24 cellular contexts compared by ENCODE assay signal in the genomic region with DNA sequence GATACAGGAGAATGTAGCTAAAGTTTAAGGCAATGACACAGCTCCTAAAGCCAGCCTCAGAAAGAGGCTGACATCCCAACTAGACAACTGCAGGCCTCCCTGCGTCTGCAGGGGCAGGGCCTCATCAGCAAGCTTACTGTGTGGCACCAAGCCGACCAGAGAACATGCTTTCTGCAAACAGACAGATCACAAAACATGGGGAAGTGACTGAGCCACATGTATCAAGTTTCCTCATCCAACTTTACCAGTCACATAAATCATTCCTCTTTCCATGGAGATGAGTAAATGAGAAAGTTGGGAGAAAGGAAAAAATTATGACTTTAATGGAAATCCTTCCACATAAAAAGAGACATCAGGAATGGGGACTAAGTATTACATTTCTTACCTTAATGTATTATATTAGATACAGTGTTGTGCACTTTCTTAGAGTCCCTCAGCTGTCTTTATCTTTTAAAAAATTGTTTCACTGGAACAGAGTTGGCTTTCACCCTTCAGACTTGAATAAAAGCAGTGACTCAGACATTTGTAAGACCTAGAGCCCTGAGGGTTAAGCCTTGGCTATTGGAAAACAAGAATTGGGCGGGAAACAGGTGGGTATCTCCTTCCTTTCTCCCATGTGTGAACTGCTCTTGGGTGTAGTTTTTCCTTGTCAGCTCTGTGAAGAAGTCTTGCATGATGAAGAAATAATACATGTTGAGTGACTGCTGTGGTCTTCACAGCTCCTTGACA.
A peak's percentile ranks its signal among the peaks of the same experiment; 100 is the strongest.
DNase-seq lines count a peak whose midpoint lies in the region; ATAC-seq, FAIRE-seq and TF ChIP-seq lines count a peak whose summit lies in the region.
"Had no signal": no experiment of that assay in that cellular context is flagged by ENCODE, and none has a peak within 500 bp of the region (broad histone marks: within the 10 kb centered on the region; RNA-seq: fewer than 3 reads in every experiment).

No MANE protein-coding gene starts in this region.

- H3K9me3 ChIP-seq in pancreas = no peaks in the 10 kb centered on the region
- H3K9me3 ChIP-seq: BLaER1, esophagus muscularis mucosa, right lobe of liver, testis had no signal

- H3K36me3 ChIP-seq in pancreas = no peaks in the 10 kb centered on the region
- H3K36me3 ChIP-seq: BLaER1, esophagus muscularis mucosa, right lobe of liver had no signal

- no peak overlapping the region for H3K27ac ChIP-seq in pancreas
- H3K27ac ChIP-seq: BLaER1, esophagus muscularis mucosa, HL-60, right lobe of liver, testis had no signal

- H3K27me3 ChIP-seq in pancreas = no peaks in the 10 kb centered on the region
- H3K27me3 ChIP-seq: BLaER1, esophagus muscularis mucosa, right lobe of liver, testis had no signal

- WGBS in pancreas, 2 donors = 51 to 55% methylated on average over 3 of the region's 3 CpGs

- intact Hi-C loops in pancreas (cut with DNase I) (no loop called here), left cardiac atrium (cut with DNase I) (no loop called here)

- TF ChIP-seq CTCF in NB4 (IDR thresholded peaks at IDR 0.05; ENCODE audit: low read depth, low read length) (no peak), epithelial cell of esophagus (IDR thresholded peaks at IDR 0.05; ENCODE audit: insufficient read depth, low read depth, low read length, missing control alignments) (no peak), pancreas (IDR thresholded peaks at IDR 0.05) (no peak)

- no peaks in the 10 kb centered on the region for H3K4me1 ChIP-seq in pancreas
- H3K4me1 ChIP-seq: BLaER1, esophagus muscularis mucosa, right lobe of liver, testis had no signal

- ATAC-seq in pancreas (no peak), left cardiac atrium (no peak)
- ATAC-seq: activated T-cell treated with anti-CD3 and anti-CD28 coated beads, Interleukin-2, amount 50 U/mL, for 4 hours; Panc1; right lobe of liver had no signal

- FAIRE-seq in H54 (lab: Jason Lieb, UNC) (peak; percentile 45), pancreas (lab: Jason Lieb, UNC) (no peak)
- FAIRE-seq: kidney had no signal

- no peak for TF ChIP-seq POLR2A in H54 (IDR thresholded peaks at IDR 0.05; ENCODE audit: low read depth, low read length)
- TF ChIP-seq POLR2A in NB4 (IDR thresholded peaks at IDR 0.05; ENCODE audit: extremely low read depth, insufficient read length) = no peak

- DNase-seq in H54 (ENCODE audit: insufficient read length, low spot score) = no peak
- DNase-seq in NB4 (ENCODE audit: low read depth) = peak; percentile 3
- DNase-seq in epithelial cell of esophagus (ENCODE audit: low read depth) = peak; percentile 62
- DNase-seq in renal cortical epithelial cell (ENCODE audit: low read depth) = peak; percentile 61
- DNase-seq in activated CD4-positive, alpha-beta T cell treated with anti-CD3 and anti-CD28 coated beads for 4 hours = no peak
- DNase-seq in pancreas = no peak
- no peak for DNase-seq in left cardiac atrium
- DNase-seq: activated CD4-positive, alpha-beta T cell treated with anti-CD3 and anti-CD28 coated beads, Interleukin-2, amount 50 U/mL, for 48 hours; activated naive CD8-positive, alpha-beta T cell treated with anti-CD3 and anti-CD28 coated beads for 36 hours; activated T-cell treated with anti-CD3 and anti-CD28 coated beads, Interleukin-2, amount 50 U/mL, for 4 hours; DMS79; kidney; midbrain; NCI-H2029; NCI-H774; nucleus accumbens; right lobe of liver; stimulated activated CD4-positive, alpha-beta T cell treated with anti-CD3 and anti-CD28 coated beads, Interleukin-2, amount 100 ng/mL, for 48 hours; stimulated activated CD8-positive, alpha-beta memory T cell treated with anti-CD3 and anti-CD28 coated beads, Interleukin-4, amount 100 ng/mL, for 48 hours; testis had no signal

- H3K4me3 ChIP-seq in NB4 (ENCODE audit: low read depth, low read length) (no peak overlapping the region), epithelial cell of esophagus (ENCODE audit: low read length) (no peak overlapping the region), pancreas (no peak overlapping the region)
- H3K4me3 ChIP-seq: BLaER1, esophagus muscularis mucosa, right lobe of liver, testis had no signal

Comparison
In these comparisons a context has a peak if more than half of its experiments do, and no peak if none do; other contexts are left out.
1. DNase-seq: peak in NB4 (single experiment), epithelial cell of esophagus (single experiment) and renal cortical epithelial cell (single experiment); none in H54 (single experiment), activated CD4-positive, alpha-beta T cell treated with anti-CD3 and anti-CD28 coated beads for 4 hours (0 of 2), pancreas (0 of 6) and left cardiac atrium (single experiment).